Comparison of ENCODE assay signal across 8 cellular contexts in genomic region chr6:113858067-113858604, GRCh38. TPM values are rescaled to one million over a fixed set of nuclear protein-coding genes. Genes with fewer than 3 reads are reported as not detected.
DNase-seq lines count a peak whose midpoint lies in the region; ATAC-seq, FAIRE-seq and TF ChIP-seq lines count a peak whose summit lies in the region.

No MANE protein-coding gene starts in this region.

- H3K36me3 ChIP-seq in RWPE2 (ENCODE audit: low read depth) (peaks cover 20% of the 10 kb centered on the region), endothelial cell of umbilical vein (ENCODE audit: control insufficient read depth in 2 of 2, extremely low read depth in 1 of 2, insufficient read depth in 2 of 2, low read length in 2 of 2) (peaks cover 0 to 7% of the 10 kb centered on the region in 2 experiments), aorta (ENCODE audit: control insufficient read depth in 1 of 2, insufficient read depth in 2 of 2, low read length in 1 of 2) (no peaks in the 10 kb centered on the region)

- H3K9ac ChIP-seq in endothelial cell of umbilical vein (replicated peaks; ENCODE audit: extremely low read depth, insufficient read depth, low read length), result peak overlapping the region; percentile 100

- CTCF ChIA-PET in endothelial cell of umbilical vein (lab: Charles Lee), result interaction anchor here (0.6 to 4.7 kb wide), 81 partner anchors 11 to 1520 kb away, joined by 3 to 58 read pairs (median 5); no protein-coding TSS in a partner anchor

- no peak for TF ChIP-seq CTCF in RWPE2 (IDR thresholded peaks at IDR 0.05; ENCODE audit: poor library complexity, severe bottlenecking)
- no peak for TF ChIP-seq CTCF in endothelial cell of umbilical vein (IDR thresholded peaks at IDR 0.05; ENCODE audit: extremely low read depth in 1 of 2, insufficient read depth in 1 of 2, low read depth in 1 of 2, low read length in 2 of 2)

- 0 to 1% methylated on average over 25 of the region's 25 CpGs for WGBS in aorta, 2 donors

- TF ChIP-seq POLR2A in endothelial cell of umbilical vein (IDR thresholded peaks at IDR 0.05; ENCODE audit: low read depth, low read length), result no peak

- H4K20me1 ChIP-seq in endothelial cell of umbilical vein (replicated peaks; ENCODE audit: control insufficient read depth, extremely low read depth, insufficient read depth, low read length), result peaks cover 4% of the 10 kb centered on the region

- dilution Hi-C loops in endothelial cell of umbilical vein (cut with MboI; ENCODE audit: extremely low pct_ligation_motif_present, low sequenced_read_pairs), result no loop called here

- H3K4me1 ChIP-seq in RWPE2 (ENCODE audit: insufficient read depth, poor library complexity, severe bottlenecking), result peaks cover 7% of the 10 kb centered on the region
- H3K4me1 ChIP-seq in endothelial cell of umbilical vein (ENCODE audit: control insufficient read depth, extremely low read depth, insufficient read depth, low read length), result peaks cover 30% of the 10 kb centered on the region
- no peaks in the 10 kb centered on the region for H3K4me1 ChIP-seq in aorta (ENCODE audit: control insufficient read depth in 1 of 2, insufficient read depth in 2 of 2, low read length in 2 of 2)

- H3K27ac ChIP-seq in RWPE2 (ENCODE audit: poor library complexity, severe bottlenecking) (peak overlapping the region; percentile 94), endothelial cell of umbilical vein (ENCODE audit: insufficient read depth, low read depth, low read length) (peak overlapping the region; percentile 100), aorta (ENCODE audit: low read depth in 1 of 2, low read length in 2 of 2) (no peak overlapping the region)

- H3K9me3 ChIP-seq in RWPE2 (ENCODE audit: severe bottlenecking) (no peaks in the 10 kb centered on the region), endothelial cell of umbilical vein (replicated peaks; ENCODE audit: control insufficient read depth, insufficient read depth, low read length) (no peaks in the 10 kb centered on the region), aorta (ENCODE audit: control insufficient read depth, low read length) (no peaks in the 10 kb centered on the region)

- intact Hi-C loops in endothelial cell of umbilical vein (cut with micrococcal nuclease), result loop anchor here (1.0 to 5.0 kb wide), 13 partner anchors 135 to 1521 kb away; no protein-coding TSS in a partner anchor
- intact Hi-C loops in aorta (cut with DNase I), result loop anchor here (2.0 to 10.0 kb wide), 5 partner anchors 223 to 1077 kb away; no protein-coding TSS in a partner anchor

- no peaks in the 10 kb centered on the region for H3K27me3 ChIP-seq in RWPE2 (ENCODE audit: insufficient read depth, poor library complexity, severe bottlenecking)
- no peaks in the 10 kb centered on the region for H3K27me3 ChIP-seq in endothelial cell of umbilical vein (ENCODE audit: control insufficient read depth in 2 of 2, insufficient read depth in 2 of 2, low read length in 2 of 2)
- no peaks in the 10 kb centered on the region for H3K27me3 ChIP-seq in aorta (ENCODE audit: control insufficient read depth in 1 of 2, insufficient read depth in 2 of 2, low read length in 1 of 2)

- peak overlapping the region; percentile 65 for H3K4me2 ChIP-seq in endothelial cell of umbilical vein (ENCODE audit: insufficient read depth, low read length)

- H3K9me1 ChIP-seq in endothelial cell of umbilical vein (replicated peaks; ENCODE audit: control insufficient read depth, extremely low read depth, insufficient read depth, low read length), result no peaks in the 10 kb centered on the region

- DNase-seq in DMS 273 treated with DMSO at 0.1 percent for 48 hours (lab: John Stamatoyannopoulos, UW), result peak; percentile 38
- peak; percentile 52 for DNase-seq in HK-2 (ENCODE audit: unreplicated experiment)
- peak; percentile 58 for DNase-seq in RWPE2 (ENCODE audit: low spot score)
- peak; percentile 58 for DNase-seq in endothelial cell of umbilical vein (ENCODE audit: low read depth, low spot score)
- peak; percentile 33 for DNase-seq in midbrain (lab: John Stamatoyannopoulos, UW)
- DNase-seq in aorta, result peak in 1 of 2 donors; percentile 57
- no peak for DNase-seq in NCI-H128 (lab: John Stamatoyannopoulos, UW; ENCODE audit: unreplicated experiment)

- POLR2A ChIA-PET in endothelial cell of umbilical vein (lab: Charles Lee), result interaction anchor here (0.7 to 1.4 kb wide), 7 partner anchors 9 to 1604 kb away, joined by 3 to 4 read pairs (median 3); partner anchors contain the start of gene LAMA4

- no peak for FAIRE-seq in endothelial cell of umbilical vein (lab: Jason Lieb, UNC)

- no peak overlapping the region for H2AFZ ChIP-seq in endothelial cell of umbilical vein (ENCODE audit: low read depth, low read length)

- H3K79me2 ChIP-seq in endothelial cell of umbilical vein (ENCODE audit: control insufficient read depth, insufficient read depth, low read length), result peaks cover 59% of the 10 kb centered on the region

- H3K4me3 ChIP-seq in RWPE2 (ENCODE audit: severe bottlenecking) (peak overlapping the region; percentile 77), endothelial cell of umbilical vein (replicated peaks in 1 of 3; ENCODE audit: insufficient read depth in 1 of 3, low read depth in 1 of 3, low read length in 3 of 3) (peak overlapping the region; percentile 81 to 100 (median 100)), aorta (ENCODE audit: low read length in 2 of 2) (peak overlapping the region; percentile 1 to 59)

- TSS peak; percentile 96 for BruUV-seq in endothelial cell of umbilical vein (replicated peaks; lab: Mats Ljungman, UMichigan)

- ATAC-seq in RWPE2 (ENCODE audit: low read depth), result no peak
- ATAC-seq in aorta (ENCODE audit: low FRiP score), result peak; percentile 31
- ATAC-seq in HG03571 (IDR thresholded peaks at IDR 0.05; ENCODE audit: unreplicated experiment), result no peak

TF ChIP-seq in endothelial cell of umbilical vein, 7 proteins besides CTCF, POLR2A, EP300 and RAD21:
- TF ChIP-seq JUN (IDR thresholded peaks at IDR 0.05; ENCODE audit: borderline replicate concordance, insufficient read depth, insufficient read length, low read depth), result no peak
- TF ChIP-seq EZH2 (IDR thresholded peaks at IDR 0.05; ENCODE audit: borderline replicate concordance, low read depth, low read length, severe bottlenecking), result no peak
- TF ChIP-seq, protein P1, sequence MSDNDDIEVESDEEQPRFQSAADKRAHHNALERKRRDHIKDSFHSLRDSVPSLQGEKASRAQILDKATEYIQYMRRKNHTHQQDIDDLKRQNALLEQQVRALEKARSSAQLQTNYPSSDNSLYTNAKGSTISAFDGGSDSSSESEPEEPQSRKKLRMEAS (IDR thresholded peaks at IDR 0.05; ENCODE audit: insufficient read depth, insufficient read length), result no peak
- no peak for TF ChIP-seq POLR2AphosphoS5 (IDR thresholded peaks at IDR 0.05; ENCODE audit: insufficient read depth, low read depth, low read length)
- no peak for TF ChIP-seq FOS (IDR thresholded peaks at IDR 0.05; ENCODE audit: borderline replicate concordance, insufficient read depth, low read length)
- no peak for TF ChIP-seq GATA2 (IDR thresholded peaks at IDR 0.05; ENCODE audit: insufficient read depth, insufficient read length, low read depth, low read length)
- no peak for TF ChIP-seq MYC (IDR thresholded peaks at IDR 0.05; ENCODE audit: low read depth, low read length)
TF ChIP-seq in endothelial cell of umbilical vein: peak in this region for 0.

RNA-seq across cellular contexts. Expression of gene MARCKS, which starts 1.0 kb away (rescaled TPM):
- total RNA-seq in endothelial cell of umbilical vein (315 and 320 TPM in 2 replicates), aorta (10 to 100 TPM; 45.6 to 75.6 TPM)
- polyA plus RNA-seq in endothelial cell of umbilical vein (49.4 and 59.5 TPM in 2 replicates), aorta (10 to 100 TPM in 1 of 2 donors, 1 to 10 TPM in 1; 7.7 to 11.5 TPM)
- polyA plus RNA-seq in endothelial cell of umbilical vein (2011; cell fraction: cytosol; rRNA removed), result 48.1 and 49.8 TPM in 2 replicates
- polyA plus RNA-seq in endothelial cell of umbilical vein (2011; cell fraction: nucleus; rRNA removed), result 29.3 and 49.6 TPM in 2 replicates
- 92.8 and 127 TPM in 2 replicates for polyA plus RNA-seq in endothelial cell of umbilical vein (2012)
- polyA minus RNA-seq in endothelial cell of umbilical vein, result 50.2 and 68.0 TPM in 2 replicates
- polyA minus RNA-seq in endothelial cell of umbilical vein (2011; cell fraction: cytosol; rRNA and poly(A)+ RNA removed), result 0.41 TPM
- 47.8 and 63.8 TPM in 2 replicates for polyA minus RNA-seq in endothelial cell of umbilical vein (2011; cell fraction: nucleus; rRNA and poly(A)+ RNA removed)

Comparison
In these comparisons a context has a peak if more than half of its experiments do, and no peak if none do; other contexts are left out.
1. H3K27ac ChIP-seq: peak in RWPE2 (single experiment) and endothelial cell of umbilical vein (single experiment); none in aorta (0 of 2).
2. H3K4me3 ChIP-seq: peak in every context shown above with its lines; median percentile 100 in endothelial cell of umbilical vein; 77 in RWPE2; 30 in aorta.